9 cellular contexts compared by ENCODE assay signal in the genomic region with DNA sequence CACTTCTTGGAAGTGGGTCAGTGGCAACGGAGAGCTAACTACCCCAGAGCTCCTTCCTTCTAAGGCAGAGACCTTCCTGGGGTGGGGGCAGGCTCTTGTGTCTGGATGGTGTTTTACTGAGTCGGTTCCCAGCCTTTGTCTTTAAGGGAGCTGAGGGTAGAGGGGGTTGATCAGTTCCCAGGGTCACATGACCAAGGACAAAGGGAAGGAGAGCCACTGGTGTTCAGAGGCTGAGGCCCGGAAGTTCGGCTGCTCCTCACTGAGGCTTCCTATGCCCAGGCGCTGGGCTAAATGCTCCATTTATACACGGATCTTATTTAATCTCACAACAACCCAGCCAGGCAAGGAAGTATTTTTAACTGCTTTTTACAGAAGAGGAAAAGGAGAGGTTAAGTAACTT. TPM values are rescaled to one million over a fixed set of nuclear protein-coding genes. Genes with fewer than 3 reads are reported as not detected.
DNase-seq lines count a peak whose midpoint lies in the region; ATAC-seq and TF ChIP-seq lines count a peak whose summit lies in the region.
"Had no signal": no experiment of that assay in that cellular context is flagged by ENCODE, and none has a peak within 500 bp of the region (broad histone marks: within the 10 kb centered on the region; RNA-seq: fewer than 3 reads in every experiment).

No MANE protein-coding gene starts in this region.

- no peak overlapping the region for H3K27ac ChIP-seq in naive thymus-derived CD4-positive, alpha-beta T cell (ENCODE audit: low read depth, low read length)
- H3K27ac ChIP-seq: epithelial cell of prostate had no signal

- peaks cover 10 to 37% (median 22%) of the 10 kb centered on the region in 5 donors for H3K27me3 Mint-ChIP-seq in naive thymus-derived CD4-positive, alpha-beta T cell
- peaks cover 35% of the 10 kb centered on the region for H3K27me3 Mint-ChIP-seq in T-helper 2 cell treated with Interferon-gamma antibody and Interleukin-4, amounts not matched to agents 5 μg/mL and 100 μg/mL, for 36 hours (ENCODE audit: low read depth)

- H3K4me3 Mint-ChIP-seq in naive thymus-derived CD4-positive, alpha-beta T cell: peak overlapping the region in 9 of 10 donors; percentile 16 to 84 (median 71)
- no peak overlapping the region for H3K4me3 Mint-ChIP-seq in T-helper 2 cell treated with Interferon-gamma antibody and Interleukin-4, amounts not matched to agents 5 μg/mL and 100 μg/mL, for 36 hours

- H3K27me3 ChIP-seq in naive thymus-derived CD4-positive, alpha-beta T cell (ENCODE audit: control insufficient read depth in 2 of 2, insufficient read depth in 2 of 2, low read length in 2 of 2): peaks cover 0 to 4% of the 10 kb centered on the region in 2 donors

- DNase-seq in AG04449 (ENCODE audit: low read depth, low spot score) (no peak), NOMO-1 treated with dmso at 0.1 percent for 144 hours (lab: John Stamatoyannopoulos, UW; ENCODE audit: unreplicated experiment) (peak; percentile 34), fibroblast of peridontal ligament (ENCODE audit: extremely low read depth) (peak; percentile 71), G401 (ENCODE audit: low spot score) (no peak), UCSD-AML1 (lab: John Stamatoyannopoulos, UW; ENCODE audit: unreplicated experiment) (no peak)
- no peak for DNase-seq in naive thymus-derived CD4-positive, alpha-beta T cell
- no peak for DNase-seq in activated CD8-positive, alpha-beta memory T cell treated with anti-CD3 and anti-CD28 coated beads, Interleukin-2, amount 50 U/mL, for 48 hours
- DNase-seq in T-helper 2 cell treated with Interferon-gamma antibody and Interleukin-4, amounts not matched to agents 5 μg/mL and 100 μg/mL, for 36 hours (ENCODE audit: low spot score): no peak

- POLR2A ChIA-PET in AG04449 (lab: Yijun Ruan, JAX): no interaction called here
- POLR2A ChIA-PET in naive thymus-derived CD4-positive, alpha-beta T cell (lab: Charles Lee): no interaction called here

- no peak overlapping the region for H3K27ac Mint-ChIP-seq in naive thymus-derived CD4-positive, alpha-beta T cell
- no peak overlapping the region for H3K27ac Mint-ChIP-seq in T-helper 2 cell treated with Interferon-gamma antibody and Interleukin-4, amounts not matched to agents 5 μg/mL and 100 μg/mL, for 36 hours

- peak overlapping the region; percentile 29; the same call in 1 of the 2 replicates for H3K4me3 ChIP-seq in AG04449 (ENCODE audit: low read depth, low read length)
- no peak overlapping the region for H3K4me3 ChIP-seq in naive thymus-derived CD4-positive, alpha-beta T cell (ENCODE audit: low read length)

- CTCF ChIA-PET in AG04449 (lab: Yijun Ruan, JAX): interaction anchor here (0.8 to 1.8 kb wide), 4 partner anchors 12 to 196 kb away, joined by 3 to 10 read pairs (median 4); partner anchors contain the start of gene EPHB3
- CTCF ChIA-PET in naive thymus-derived CD4-positive, alpha-beta T cell (lab: Charles Lee): interaction anchor here (0.6 to 1.4 kb wide), 2 partner anchors 21 to 140 kb away, joined by 3 to 4 read pairs; partner anchors contain the start of gene EPHB3

- intact Hi-C loops in naive thymus-derived CD4-positive, alpha-beta T cell (cut with micrococcal nuclease): no loop called here

- peaks cover 0 to 12% (median 9%) of the 10 kb centered on the region in 7 donors for H3K4me1 Mint-ChIP-seq in naive thymus-derived CD4-positive, alpha-beta T cell
- H3K4me1 Mint-ChIP-seq in T-helper 2 cell treated with Interferon-gamma antibody and Interleukin-4, amounts not matched to agents 5 μg/mL and 100 μg/mL, for 36 hours (ENCODE audit: low read depth): peaks cover 2% of the 10 kb centered on the region

- no peaks in the 10 kb centered on the region for H3K36me3 ChIP-seq in naive thymus-derived CD4-positive, alpha-beta T cell (ENCODE audit: control insufficient read depth in 2 of 3, insufficient read depth in 3 of 3, low read length in 3 of 3)

- no peaks in the 10 kb centered on the region for H3K9me3 ChIP-seq in naive thymus-derived CD4-positive, alpha-beta T cell (ENCODE audit: control insufficient read depth in 2 of 3, low read length in 3 of 3)

- TF ChIP-seq CTCF in AG04449 (IDR thresholded peaks at IDR 0.05; ENCODE audit: insufficient read depth, low read length, missing control alignments): no peak

- H3K4me1 ChIP-seq in naive thymus-derived CD4-positive, alpha-beta T cell (ENCODE audit: control insufficient read depth in 2 of 2, insufficient read depth in 2 of 2, low read length in 2 of 2): peaks cover 0 to 5% of the 10 kb centered on the region in 2 donors

- ATAC-seq in naive thymus-derived CD4-positive, alpha-beta T cell: no peak

- peaks cover 0 to 13% (median 7%) of the 10 kb centered on the region in 5 donors for H3K36me3 Mint-ChIP-seq in naive thymus-derived CD4-positive, alpha-beta T cell
- no peaks in the 10 kb centered on the region for H3K36me3 Mint-ChIP-seq in T-helper 2 cell treated with Interferon-gamma antibody and Interleukin-4, amounts not matched to agents 5 μg/mL and 100 μg/mL, for 36 hours (ENCODE audit: low read depth)

- no peaks in the 10 kb centered on the region for H3K9me3 Mint-ChIP-seq in naive thymus-derived CD4-positive, alpha-beta T cell
- H3K9me3 Mint-ChIP-seq in T-helper 2 cell treated with Interferon-gamma antibody and Interleukin-4, amounts not matched to agents 5 μg/mL and 100 μg/mL, for 36 hours: no peaks in the 10 kb centered on the region

- in situ Hi-C loops in G401 (cut with HindIII; ENCODE audit: low sequenced_read_pairs): no loop called here

RNA-seq across cellular contexts. Expression of gene EPHB3, which starts 21.0 kb away (rescaled TPM):
- total RNA-seq in naive thymus-derived CD4-positive, alpha-beta T cell: under 1 TPM; 0.07 to 0.49 (median 0.32) TPM
- polyA plus RNA-seq in naive thymus-derived CD4-positive, alpha-beta T cell: under 1 TPM; 0.04 to 0.35 TPM
- total RNA-seq in G401 (2014; rRNA removed; shearing (Covaris generic)): 2.8 and 3.9 TPM in 2 replicates

Comparison
In these comparisons a context has a peak if more than half of its experiments do, and no peak if none do; other contexts are left out.
1. DNase-seq: peak in NOMO-1 treated with dmso at 0.1 percent for 144 hours (single experiment) and fibroblast of peridontal ligament (single experiment); none in AG04449 (single experiment), naive thymus-derived CD4-positive, alpha-beta T cell (0 of 9), activated CD8-positive, alpha-beta memory T cell treated with anti-CD3 and anti-CD28 coated beads, Interleukin-2, amount 50 U/mL, for 48 hours (single experiment), G401 (single experiment), T-helper 2 cell treated with Interferon-gamma antibody and Interleukin-4, amounts not matched to agents 5 μg/mL and 100 μg/mL, for 36 hours (single experiment) and UCSD-AML1 (single experiment).